ENCODE assay signal across 1 cellular context in the genomic region with DNA sequence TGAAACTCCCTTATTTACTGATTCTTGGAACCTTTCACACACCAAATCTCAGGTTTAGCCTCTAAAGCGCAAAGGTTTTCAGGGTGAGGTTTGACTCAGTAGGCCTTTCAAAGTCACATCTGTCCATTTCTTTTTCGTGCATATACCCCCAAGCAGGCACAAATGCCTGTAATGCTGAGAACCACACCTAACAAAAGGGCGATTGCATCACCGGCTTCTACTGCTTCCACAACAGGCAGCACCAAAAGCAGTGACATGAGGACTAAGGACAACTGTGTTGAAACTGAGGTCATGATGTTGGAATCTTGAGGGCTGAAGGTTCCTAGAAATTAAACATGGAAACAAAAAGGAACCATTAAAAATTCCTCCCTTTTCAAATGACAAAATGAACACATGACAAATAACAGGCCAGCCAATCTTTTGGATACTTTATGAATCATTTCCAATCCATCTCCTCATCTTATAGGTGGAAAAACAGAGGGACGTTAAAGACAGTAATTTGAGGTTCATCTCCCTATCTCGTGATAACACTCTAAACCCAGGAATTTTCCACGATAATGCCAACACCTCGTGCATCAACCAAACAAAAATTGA.
A peak's percentile ranks its signal among the peaks of the same experiment; 100 is the strongest.
TF ChIP-seq lines count a peak whose summit lies in the region.
"Not testable (repeated sequence)": the region's sequence is repeated elsewhere in the genome, so short reads cannot be mapped to it uniquely, and the experiment has no call there.

No MANE protein-coding gene starts in this region.

TF ChIP-seq in K562, 482 proteins besides CTCF, POLR2A, EP300 and RAD21:
- TF ChIP-seq JUN (IDR thresholded peaks at IDR 0.05; ENCODE audit: borderline replicate concordance, low read depth, low read length) (0 out of 2 replicates have a peak, but pooled peaks have one; percentile 32), L3MBTL2 (IDR thresholded peaks at IDR 0.05) (peak; percentile 44; the same call in 1 of the 2 replicates), ATF7 (IDR thresholded peaks at IDR 0.05) (peak; percentile 63; the same call in 1 of the 2 replicates), CEBPG (CRISPR knock-in tag; IDR thresholded peaks at IDR 0.05) (peak; percentile 90), CEBPG (tag; conservative IDR thresholded peaks at IDR 0.05 in 1 of 2, IDR thresholded peaks at IDR 0.05 in 1 of 2) (peak; percentile 91 to 92), MYC (IDR thresholded peaks at IDR 0.05; ENCODE audit: low read depth, low read length) (peak; percentile 40; the same call in 1 of the 2 replicates), JUND (IDR thresholded peaks at IDR 0.05; ENCODE audit: borderline replicate concordance, low read depth, low read length) (0 out of 2 replicates have a peak, but pooled peaks have one; percentile 30), CEBPB (tag; IDR thresholded peaks at IDR 0.05) (peak; percentile 95), EP400 (IDR thresholded peaks at IDR 0.05) (peak; percentile 34; the same call in 1 of the 2 replicates)
- not testable (repeated sequence) for TF ChIP-seq JUN (CRISPR knock-in tag; IDR thresholded peaks at IDR 0.05; ENCODE audit: borderline replicate concordance); MYC (CRISPR knock-in tag; IDR thresholded peaks at IDR 0.05; ENCODE audit: borderline replicate concordance, low read depth); JUND (tag; IDR thresholded peaks at IDR 0.05; ENCODE audit: borderline replicate concordance, low read depth, low read length)
- TF ChIP-seq, protein P1, sequence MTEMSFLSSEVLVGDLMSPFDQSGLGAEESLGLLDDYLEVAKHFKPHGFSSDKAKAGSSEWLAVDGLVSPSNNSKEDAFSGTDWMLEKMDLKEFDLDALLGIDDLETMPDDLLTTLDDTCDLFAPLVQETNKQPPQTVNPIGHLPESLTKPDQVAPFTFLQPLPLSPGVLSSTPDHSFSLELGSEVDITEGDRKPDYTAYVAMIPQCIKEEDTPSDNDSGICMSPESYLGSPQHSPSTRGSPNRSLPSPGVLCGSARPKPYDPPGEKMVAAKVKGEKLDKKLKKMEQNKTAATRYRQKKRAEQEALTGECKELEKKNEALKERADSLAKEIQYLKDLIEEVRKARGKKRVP (CRISPR knock-in tag; IDR thresholded peaks at IDR 0.05) = peak; percentile 33; the same call in 1 of the 2 replicates
- TF ChIP-seq, protein P2, sequence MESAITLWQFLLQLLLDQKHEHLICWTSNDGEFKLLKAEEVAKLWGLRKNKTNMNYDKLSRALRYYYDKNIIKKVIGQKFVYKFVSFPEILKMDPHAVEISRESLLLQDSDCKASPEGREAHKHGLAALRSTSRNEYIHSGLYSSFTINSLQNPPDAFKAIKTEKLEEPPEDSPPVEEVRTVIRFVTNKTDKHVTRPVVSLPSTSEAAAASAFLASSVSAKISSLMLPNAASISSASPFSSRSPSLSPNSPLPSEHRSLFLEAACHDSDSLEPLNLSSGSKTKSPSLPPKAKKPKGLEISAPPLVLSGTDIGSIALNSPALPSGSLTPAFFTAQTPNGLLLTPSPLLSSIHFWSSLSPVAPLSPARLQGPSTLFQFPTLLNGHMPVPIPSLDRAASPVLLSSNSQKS (CRISPR knock-in tag; IDR thresholded peaks at IDR 0.05) = 0 out of 2 replicates have a peak, but pooled peaks have one; percentile 11
- TF ChIP-seq, protein P3, sequence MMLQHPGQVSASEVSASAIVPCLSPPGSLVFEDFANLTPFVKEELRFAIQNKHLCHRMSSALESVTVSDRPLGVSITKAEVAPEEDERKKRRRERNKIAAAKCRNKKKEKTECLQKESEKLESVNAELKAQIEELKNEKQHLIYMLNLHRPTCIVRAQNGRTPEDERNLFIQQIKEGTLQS (IDR thresholded peaks at IDR 0.05) = peak; percentile 97
- TF ChIP-seq, protein P3 (CRISPR knock-in tag; conservative IDR thresholded peaks at IDR 0.05) = 0 out of 2 replicates have a peak, but pooled peaks have one; percentile 45
